In the genomic region with DNA sequence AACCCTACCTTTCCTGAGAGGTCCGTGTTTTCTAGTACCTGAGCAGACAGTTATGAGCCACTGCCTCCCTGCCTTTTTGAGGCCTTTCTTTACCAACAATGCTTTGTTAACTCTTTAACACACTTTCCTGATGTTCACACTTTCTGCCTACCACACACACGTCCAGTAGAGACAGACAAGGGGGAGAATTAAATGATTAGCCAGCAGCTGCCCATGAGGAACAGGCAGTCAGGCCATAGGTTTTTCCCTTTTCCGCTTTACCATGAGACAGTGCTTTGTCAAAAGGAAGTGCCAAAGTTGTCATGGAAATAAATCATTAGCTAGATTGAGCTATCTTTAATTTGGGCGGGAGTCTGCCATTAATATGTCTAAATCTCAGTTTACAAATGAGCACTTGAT, we compare ENCODE assay signal across 15 cellular contexts.
A peak's percentile ranks its signal among the peaks of the same experiment; 100 is the strongest.
DNase-seq lines count a peak whose midpoint lies in the region; FAIRE-seq and TF ChIP-seq lines count a peak whose summit lies in the region.
"Had no signal": no experiment of that assay in that cellular context is flagged by ENCODE, and none has a peak within 500 bp of the region (broad histone marks: within the 10 kb centered on the region; RNA-seq: fewer than 3 reads in every experiment).

No MANE protein-coding gene starts in this region.

- H3K36me3 ChIP-seq in uterus: no peaks in the 10 kb centered on the region
- H3K36me3 ChIP-seq in PC-9 (ENCODE audit: low read depth): no peaks in the 10 kb centered on the region
- H3K36me3 ChIP-seq: breast epithelium, MG63, prostate gland had no signal

- peak overlapping the region; percentile 99 for H3K27ac Mint-ChIP-seq in activated naive CD4-positive, alpha-beta T cell treated with anti-CD3 and anti-CD28 coated beads for 36 hours
- H3K27ac Mint-ChIP-seq in activated naive CD8-positive, alpha-beta T cell treated with anti-CD3 and anti-CD28 coated beads for 36 hours: peak overlapping the region; percentile 87

- no peak for TF ChIP-seq POLR2A in uterus (IDR thresholded peaks at IDR 0.05)

- H3K4me3 ChIP-seq in uterus (no peak overlapping the region), PC-9 (no peak overlapping the region)
- H3K4me3 ChIP-seq: breast epithelium, MG63, prostate gland had no signal

- intact Hi-C loops in activated naive CD4-positive, alpha-beta T cell treated with anti-CD3 and anti-CD28 coated beads for 36 hours (cut with micrococcal nuclease): loop anchor here (5.0 kb wide), 1 partner anchor 348 kb away; a partner anchor contains a TSS
- intact Hi-C loops in uterus (cut with DNase I; ENCODE audit: low total_unique reads) (no loop called here), PC-9 (cut with micrococcal nuclease; ENCODE audit: unreplicated experiment) (loop anchor here (5.0 kb wide), 2 partner anchors 123 to 208 kb away; no protein-coding TSS in a partner anchor)

- no peaks in the 10 kb centered on the region for H3K79me2 ChIP-seq in PC-9 (ENCODE audit: low read depth)

- H3K9me3 Mint-ChIP-seq in activated naive CD4-positive, alpha-beta T cell treated with anti-CD3 and anti-CD28 coated beads for 36 hours: no peaks in the 10 kb centered on the region
- H3K9me3 Mint-ChIP-seq in activated naive CD8-positive, alpha-beta T cell treated with anti-CD3 and anti-CD28 coated beads for 36 hours: no peaks in the 10 kb centered on the region

- POLR2A ChIA-PET in PC-9 (lab: Charles Lee; ENCODE audit: unreplicated experiment): no interaction called here

- no peaks in the 10 kb centered on the region for H3K4me1 ChIP-seq in uterus
- no peaks in the 10 kb centered on the region for H3K4me1 ChIP-seq in PC-9 (replicated peaks; ENCODE audit: insufficient read depth)
- H3K4me1 ChIP-seq: breast epithelium, prostate gland had no signal

- no peak for DNase-seq in activated naive CD4-positive, alpha-beta T cell treated with anti-CD3 and anti-CD28 coated beads for 36 hours
- no peak for DNase-seq in activated naive CD4-positive, alpha-beta T cell treated with anti-CD3 and anti-CD28 coated beads, Interleukin-2, amount 50 U/mL, for 16 hours
- no peak for DNase-seq in activated naive CD8-positive, alpha-beta T cell treated with anti-CD3 and anti-CD28 coated beads for 36 hours
- no peak for DNase-seq in substantia nigra (lab: John Stamatoyannopoulos, UW)
- no peak for DNase-seq in NCI-H2029 treated with DMSO at 0.1 percent for 48 hours (lab: John Stamatoyannopoulos, UW)
- DNase-seq in uterus: no peak
- DNase-seq in PC-9: no peak
- DNase-seq: MG63, NCI-H446, PC-3, T-helper 9 cell had no signal

- H3K4me2 ChIP-seq in PC-9: no peak overlapping the region

- FAIRE-seq in islet of Langerhans (lab: Jason Lieb, UNC): peak; percentile 55
- FAIRE-seq: GM19239 had no signal

- no peaks in the 10 kb centered on the region for H4K20me1 ChIP-seq in PC-9 (ENCODE audit: insufficient read depth)

- CTCF ChIA-PET in activated naive CD4-positive, alpha-beta T cell treated with anti-CD3 and anti-CD28 coated beads for 36 hours (lab: Charles Lee): interaction anchor here (0.7 to 13.8 kb wide), 2 partner anchors 58 to 101 kb away, joined by 3 to 245 read pairs; a partner anchor contains a TSS
- CTCF ChIA-PET in PC-9 (lab: Charles Lee): no interaction called here

- H3K4me3 Mint-ChIP-seq in activated naive CD4-positive, alpha-beta T cell treated with anti-CD3 and anti-CD28 coated beads for 36 hours: peak overlapping the region; percentile 81
- H3K4me3 Mint-ChIP-seq in activated naive CD8-positive, alpha-beta T cell treated with anti-CD3 and anti-CD28 coated beads for 36 hours: peak overlapping the region; percentile 68

- H3K9me3 ChIP-seq in uterus (no peaks in the 10 kb centered on the region), PC-9 (ENCODE audit: insufficient read depth, low read depth) (no peaks in the 10 kb centered on the region; the same call in 1 of the 2 replicates)
- H3K9me3 ChIP-seq: breast epithelium, MG63, prostate gland had no signal

- H3K4me1 Mint-ChIP-seq in activated naive CD4-positive, alpha-beta T cell treated with anti-CD3 and anti-CD28 coated beads for 36 hours (ENCODE audit: low read depth): peaks cover 83% of the 10 kb centered on the region
- H3K4me1 Mint-ChIP-seq in activated naive CD8-positive, alpha-beta T cell treated with anti-CD3 and anti-CD28 coated beads for 36 hours: peaks cover 83% of the 10 kb centered on the region

- H3K27ac ChIP-seq in substantia nigra (ENCODE audit: low read depth, low read length, poor library complexity, severe bottlenecking) (peak overlapping the region; percentile 59), uterus (no peak overlapping the region), PC-9 (no peak overlapping the region)
- H3K27ac ChIP-seq: breast epithelium, prostate gland had no signal

- no peaks in the 10 kb centered on the region for H3K27me3 ChIP-seq in uterus
- no peaks in the 10 kb centered on the region for H3K27me3 ChIP-seq in PC-9 (ENCODE audit: insufficient read depth, low read depth)
- H3K27me3 ChIP-seq: breast epithelium, MG63 had no signal

- H3K36me3 Mint-ChIP-seq in activated naive CD4-positive, alpha-beta T cell treated with anti-CD3 and anti-CD28 coated beads for 36 hours (ENCODE audit: low read depth): no peaks in the 10 kb centered on the region
- H3K36me3 Mint-ChIP-seq in activated naive CD8-positive, alpha-beta T cell treated with anti-CD3 and anti-CD28 coated beads for 36 hours: peaks cover 10% of the 10 kb centered on the region

- H2AFZ ChIP-seq in PC-9: no peak overlapping the region

- H3K9me2 ChIP-seq in PC-9 (ENCODE audit: insufficient read depth): no peaks in the 10 kb centered on the region

- TF ChIP-seq CTCF in uterus (IDR thresholded peaks at IDR 0.05): no peak
- TF ChIP-seq CTCF in PC-9 (conservative IDR thresholded peaks at IDR 0.05): no peak

- no peaks in the 10 kb centered on the region for H3K27me3 Mint-ChIP-seq in activated naive CD4-positive, alpha-beta T cell treated with anti-CD3 and anti-CD28 coated beads for 36 hours (ENCODE audit: low read depth)
- no peaks in the 10 kb centered on the region for H3K27me3 Mint-ChIP-seq in activated naive CD8-positive, alpha-beta T cell treated with anti-CD3 and anti-CD28 coated beads for 36 hours

- H3F3A ChIP-seq in PC-9 (ENCODE audit: insufficient read depth, low read depth): no peaks in the 10 kb centered on the region

- no TSS peak for BruUV-seq in PC-9 (replicated peaks; lab: Mats Ljungman, UMichigan)
